Comparison of ENCODE assay signal across 9 cellular contexts in genomic region chr2:88187038-88187676, GRCh38. TPM values are rescaled to one million over a fixed set of nuclear protein-coding genes. Genes with fewer than 3 reads are reported as not detected.
A peak's percentile ranks its signal among the peaks of the same experiment; 100 is the strongest.
DNase-seq lines count a peak whose midpoint lies in the region; ATAC-seq and TF ChIP-seq lines count a peak whose summit lies in the region.
"Had no signal": no experiment of that assay in that cellular context is flagged by ENCODE, and none has a peak within 500 bp of the region (broad histone marks: within the 10 kb centered on the region; RNA-seq: fewer than 3 reads in every experiment).

No MANE protein-coding gene starts in this region.

- H3K79me2 ChIP-seq in Karpas-422 (ENCODE audit: low read length): no peaks in the 10 kb centered on the region

- intact Hi-C loops in lower lobe of right lung (cut with DNase I) (no loop called here), transverse colon (cut with DNase I; ENCODE audit: low total_unique reads) (no loop called here)

- H3K9me3 ChIP-seq in Karpas-422 (ENCODE audit: low read length): no peaks in the 10 kb centered on the region
- no peaks in the 10 kb centered on the region for H3K9me3 ChIP-seq in lower lobe of right lung
- H3K9me3 ChIP-seq in transverse colon: no peaks in the 10 kb centered on the region

- in situ Hi-C loops in transverse colon (cut with MboI; ENCODE audit: low pct_ligation_motif_present in 1 of 4, low pct_unique_long_range_greater_than_20kb in 1 of 4, low sequenced_read_pairs in 3 of 4): no loop called here

- H4K20me1 ChIP-seq in Karpas-422 (ENCODE audit: insufficient read depth, low read depth, low read length): no peaks in the 10 kb centered on the region

- no peak for TF ChIP-seq POLR2A in transverse colon (IDR thresholded peaks at IDR 0.05)

- H3K9ac ChIP-seq in Karpas-422 (ENCODE audit: low read length): no peak overlapping the region

- no peak for TF ChIP-seq EP300 in transverse colon (IDR thresholded peaks at IDR 0.05; ENCODE audit: low read depth)

- WGBS in transverse colon (ENCODE audit: low coverage in 1 of 2), 2 donors: 32 to 38% methylated on average over 1 to 7 of the region's 7 CpGs

- TF ChIP-seq CTCF in lower lobe of right lung (IDR thresholded peaks at IDR 0.05) (peak; percentile 51), transverse colon (IDR thresholded peaks at IDR 0.05) (peak; percentile 67 to 74 (median 68))

- no peak overlapping the region for H3K27ac ChIP-seq in Karpas-422 (ENCODE audit: low read length)
- H3K27ac ChIP-seq in lower lobe of right lung: no peak overlapping the region
- no peak overlapping the region for H3K27ac ChIP-seq in transverse colon

- no peak overlapping the region for H3K4me2 ChIP-seq in Karpas-422 (ENCODE audit: low read depth, low read length, poor library complexity, severe bottlenecking)

- peak; percentile 43 to 49 for ATAC-seq in lower lobe of right lung
- no peak for ATAC-seq in HG03354 (IDR thresholded peaks at IDR 0.05; ENCODE audit: poor library complexity, severe bottlenecking, unreplicated experiment)
- ATAC-seq in HG03442 (IDR thresholded peaks at IDR 0.05; ENCODE audit: unreplicated experiment): no peak

- DNase-seq in DMS53 (lab: John Stamatoyannopoulos, UW) (peak; percentile 93), Karpas-422 (peak; percentile 61), SHP77 (lab: John Stamatoyannopoulos, UW) (peak; percentile 68 to 69), dedifferentiated amniotic fluid mesenchymal stem cell (ENCODE audit: extremely low spot score) (peak; percentile 19), lower lobe of right lung (no peak), transverse colon (peak; percentile 80)
- DNase-seq: naive B cell had no signal

- no peaks in the 10 kb centered on the region for H3K4me1 ChIP-seq in Karpas-422 (ENCODE audit: low read length)
- H3K4me1 ChIP-seq in lower lobe of right lung: no peaks in the 10 kb centered on the region
- H3K4me1 ChIP-seq in transverse colon: no peaks in the 10 kb centered on the region

- no peak overlapping the region for H2AFZ ChIP-seq in Karpas-422 (ENCODE audit: low read length)

- H3K36me3 ChIP-seq in Karpas-422 (ENCODE audit: insufficient read depth, low read length): no peaks in the 10 kb centered on the region
- peaks cover 24% of the 10 kb centered on the region for H3K36me3 ChIP-seq in lower lobe of right lung
- H3K36me3 ChIP-seq in transverse colon: no peaks in the 10 kb centered on the region

- no peaks in the 10 kb centered on the region for H3K9me2 ChIP-seq in Karpas-422 (replicated peaks; ENCODE audit: insufficient read depth, low read length)

- H3K27me3 ChIP-seq in Karpas-422 (ENCODE audit: low read length): 0 out of 2 replicates have a peak, but pooled peaks cover 2% of the 10 kb centered on the region
- H3K27me3 ChIP-seq in lower lobe of right lung (ENCODE audit: low read depth): no peaks in the 10 kb centered on the region
- H3K27me3 ChIP-seq in transverse colon: no peaks in the 10 kb centered on the region

- no peak overlapping the region for H3K4me3 ChIP-seq in Karpas-422 (ENCODE audit: low read length)
- no peak overlapping the region for H3K4me3 ChIP-seq in lower lobe of right lung
- H3K4me3 ChIP-seq in transverse colon: no peak overlapping the region

RNA-seq across cellular contexts. Expression of gene THNSL2, which starts 17.0 kb away (rescaled TPM):
- 0.69 and 1.8 TPM in 2 replicates for total RNA-seq in Karpas-422 (2014; rRNA removed; shearing (Covaris generic); ENCODE audit: low replicate concordance)
- total RNA-seq in lower lobe of right lung: 24.3 TPM
- total RNA-seq in transverse colon: 10 to 100 TPM in 3 of 4 donors, 1 to 10 TPM in 1; 1.1 to 33.2 (median 17.5) TPM

RNA-seq across cellular contexts. Expression of gene FABP1, which starts 59.3 kb away (rescaled TPM):
- not detected in 2 replicates for total RNA-seq in Karpas-422 (2014; rRNA removed; shearing (Covaris generic); ENCODE audit: low replicate concordance)
- total RNA-seq in lower lobe of right lung (not detected), transverse colon (1,000 to 10,000 TPM; 1,053 to 3,583 (median 2,025) TPM)

Comparison
In these comparisons a context has a peak if more than half of its experiments do, and no peak if none do; other contexts are left out.
1. ATAC-seq: peak in lower lobe of right lung (2 of 2); none in HG03354 (single experiment) and HG03442 (single experiment).
2. RNA of gene FABP1, which starts 59.3 kb away (total RNA-seq): 1,053 to 3,583 TPM in transverse colon; not detected in Karpas-422 and not detected in lower lobe of right lung (single experiment); every median in the first group is over 1,000 times any median in the second.